ENCODE assay signal across 1 cellular context in the genomic region with DNA sequence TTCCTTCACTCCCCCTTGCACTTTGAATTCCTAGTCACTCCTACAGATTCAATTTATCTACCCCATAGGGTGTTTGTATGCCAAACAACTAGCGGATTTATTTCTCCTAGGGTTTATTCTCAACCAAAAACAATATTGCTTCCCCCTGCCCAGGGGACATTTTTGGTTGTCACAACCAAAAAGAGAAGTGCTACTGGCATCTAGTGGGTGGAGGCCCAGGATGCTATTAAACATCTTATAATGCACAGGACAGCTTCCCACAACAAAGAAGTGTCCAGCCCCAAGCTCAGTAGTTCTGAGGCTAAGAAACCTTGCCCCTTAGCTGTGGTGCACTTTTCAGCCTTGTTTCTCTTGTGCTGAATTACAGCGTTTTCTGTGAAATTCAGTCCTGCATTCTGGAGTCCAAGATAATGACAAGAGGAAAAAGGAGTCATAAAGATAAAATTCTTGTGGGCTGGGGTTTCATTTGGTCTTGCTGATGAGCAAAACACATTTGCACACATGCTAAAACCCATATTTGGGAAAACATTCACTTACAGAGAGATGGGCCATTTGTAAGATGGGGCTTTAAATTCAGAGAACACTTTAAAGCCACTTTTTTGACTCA.
TF ChIP-seq lines count a peak whose summit lies in the region.

No MANE protein-coding gene starts in this region.

TF ChIP-seq in K562, 482 proteins besides CTCF, POLR2A, EP300 and RAD21 (continues in another document):
- TF ChIP-seq GTF2A2 (tag; IDR thresholded peaks at IDR 0.05) (no peak), ZNF780A (CRISPR knock-in tag; IDR thresholded peaks at IDR 0.05) (no peak), STAG1 (CRISPR knock-in tag; IDR thresholded peaks at IDR 0.05; ENCODE audit: borderline replicate concordance) (no peak), PPARD (CRISPR knock-in tag; IDR thresholded peaks at IDR 0.05) (no peak), YBX1 (IDR thresholded peaks at IDR 0.05) (no peak), ZNF766 (CRISPR knock-in tag; conservative IDR thresholded peaks at IDR 0.05) (peak; percentile 71; the same call in 1 of the 2 replicates), STAT5A (IDR thresholded peaks at IDR 0.05; ENCODE audit: borderline replicate concordance, low read length) (peak; percentile 68), TEAD1 (CRISPR knock-in tag; IDR thresholded peaks at IDR 0.05) (peak; percentile 90 to 91), POLR2H (tag; IDR thresholded peaks at IDR 0.05; ENCODE audit: low read depth) (no peak), MTF1 (CRISPR knock-in tag; IDR thresholded peaks at IDR 0.05; ENCODE audit: borderline replicate concordance) (no peak), ARID1B (IDR thresholded peaks at IDR 0.05) (peak; percentile 81), ASH1L (IDR thresholded peaks at IDR 0.05; ENCODE audit: borderline replicate concordance, low read depth, partially characterized antibody) (no peak), NCOR1 (IDR thresholded peaks at IDR 0.05) (peak; percentile 55), ZNF583 (CRISPR knock-in tag; IDR thresholded peaks at IDR 0.05) (no peak), TCF3 (CRISPR knock-in tag; IDR thresholded peaks at IDR 0.05) (peak; percentile 76), ERF (CRISPR knock-in tag; IDR thresholded peaks at IDR 0.05) (no peak), TEAD4 (IDR thresholded peaks at IDR 0.05; ENCODE audit: low read length) (peak; percentile 96), TEAD4 (CRISPR knock-in tag; IDR thresholded peaks at IDR 0.05; ENCODE audit: borderline replicate concordance) (no peak), ZNF165 (CRISPR knock-in tag; IDR thresholded peaks at IDR 0.05; ENCODE audit: borderline replicate concordance) (no peak), ZNF431 (CRISPR knock-in tag; IDR thresholded peaks at IDR 0.05) (no peak), DPF2 (IDR thresholded peaks at IDR 0.05) (no peak; the same call in 1 of the 2 replicates), CBFA2T2 (conservative IDR thresholded peaks at IDR 0.05) (peak; percentile 75), CHCHD3 (CRISPR knock-in tag; IDR thresholded peaks at IDR 0.05) (no peak), CTBP1 (IDR thresholded peaks at IDR 0.05; ENCODE audit: borderline replicate concordance) (no peak), ZNF24 (IDR thresholded peaks at IDR 0.05) (no peak), HMG20B (CRISPR knock-in tag; IDR thresholded peaks at IDR 0.05) (no peak), TFAM (CRISPR knock-in tag; conservative IDR thresholded peaks at IDR 0.05) (no peak), ZKSCAN3 (CRISPR knock-in tag; IDR thresholded peaks at IDR 0.05) (no peak), TAL1 (IDR thresholded peaks at IDR 0.05) (peak; percentile 75), ZNF232 (CRISPR knock-in tag; IDR thresholded peaks at IDR 0.05) (no peak), KLF16 (IDR thresholded peaks at IDR 0.05) (peak; percentile 68), MTA2 (IDR thresholded peaks at IDR 0.05; ENCODE audit: low read depth) (peak; percentile 47; the same call in 1 of the 2 replicates), GATAD2A (IDR thresholded peaks at IDR 0.05) (no peak), ZNF699 (CRISPR knock-in tag; IDR thresholded peaks at IDR 0.05; ENCODE audit: insufficient replicate concordance) (no peak), BRCA1 (IDR thresholded peaks at IDR 0.05) (no peak), BRCA1 (CRISPR knock-in tag; IDR thresholded peaks at IDR 0.05) (no peak), SMARCA5 (IDR thresholded peaks at IDR 0.05) (no peak), NFIC (IDR thresholded peaks at IDR 0.05) (0 out of 2 replicates have a peak, but pooled peaks have one; percentile 18)
- TF ChIP-seq, protein P1, sequence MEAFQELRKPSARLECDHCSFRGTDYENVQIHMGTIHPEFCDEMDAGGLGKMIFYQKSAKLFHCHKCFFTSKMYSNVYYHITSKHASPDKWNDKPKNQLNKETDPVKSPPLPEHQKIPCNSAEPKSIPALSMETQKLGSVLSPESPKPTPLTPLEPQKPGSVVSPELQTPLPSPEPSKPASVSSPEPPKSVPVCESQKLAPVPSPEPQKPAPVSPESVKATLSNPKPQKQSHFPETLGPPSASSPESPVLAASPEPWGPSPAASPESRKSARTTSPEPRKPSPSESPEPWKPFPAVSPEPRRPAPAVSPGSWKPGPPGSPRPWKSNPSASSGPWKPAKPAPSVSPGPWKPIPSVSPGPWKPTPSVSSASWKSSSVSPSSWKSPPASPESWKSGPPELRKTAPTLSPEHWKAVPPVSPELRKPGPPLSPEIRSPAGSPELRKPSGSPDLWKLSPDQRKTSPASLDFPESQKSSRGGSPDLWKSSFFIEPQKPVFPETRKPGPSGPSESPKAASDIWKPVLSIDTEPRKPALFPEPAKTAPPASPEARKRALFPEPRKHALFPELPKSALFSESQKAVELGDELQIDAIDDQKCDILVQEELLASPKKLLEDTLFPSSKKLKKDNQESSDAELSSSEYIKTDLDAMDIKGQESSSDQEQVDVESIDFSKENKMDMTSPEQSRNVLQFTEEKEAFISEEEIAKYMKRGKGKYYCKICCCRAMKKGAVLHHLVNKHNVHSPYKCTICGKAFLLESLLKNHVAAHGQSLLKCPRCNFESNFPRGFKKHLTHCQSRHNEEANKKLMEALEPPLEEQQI (IDR thresholded peaks at IDR 0.05) = no peak
- TF ChIP-seq, protein P2, sequence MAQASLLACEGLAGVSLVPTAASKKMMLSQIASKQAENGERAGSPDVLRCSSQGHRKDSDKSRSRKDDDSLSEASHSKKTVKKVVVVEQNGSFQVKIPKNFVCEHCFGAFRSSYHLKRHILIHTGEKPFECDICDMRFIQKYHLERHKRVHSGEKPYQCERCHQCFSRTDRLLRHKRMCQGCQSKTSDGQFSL (CRISPR knock-in tag; IDR thresholded peaks at IDR 0.05) = no peak
- TF ChIP-seq, protein P2 (tag; IDR thresholded peaks at IDR 0.05) = no peak
- TF ChIP-seq, protein P3, sequence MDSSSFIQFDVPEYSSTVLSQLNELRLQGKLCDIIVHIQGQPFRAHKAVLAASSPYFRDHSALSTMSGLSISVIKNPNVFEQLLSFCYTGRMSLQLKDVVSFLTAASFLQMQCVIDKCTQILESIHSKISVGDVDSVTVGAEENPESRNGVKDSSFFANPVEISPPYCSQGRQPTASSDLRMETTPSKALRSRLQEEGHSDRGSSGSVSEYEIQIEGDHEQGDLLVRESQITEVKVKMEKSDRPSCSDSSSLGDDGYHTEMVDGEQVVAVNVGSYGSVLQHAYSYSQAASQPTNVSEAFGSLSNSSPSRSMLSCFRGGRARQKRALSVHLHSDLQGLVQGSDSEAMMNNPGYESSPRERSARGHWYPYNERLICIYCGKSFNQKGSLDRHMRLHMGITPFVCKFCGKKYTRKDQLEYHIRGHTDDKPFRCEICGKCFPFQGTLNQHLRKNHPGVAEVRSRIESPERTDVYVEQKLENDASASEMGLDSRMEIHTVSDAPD (CRISPR knock-in tag; IDR thresholded peaks at IDR 0.05) = no peak
- TF ChIP-seq, protein P4, sequence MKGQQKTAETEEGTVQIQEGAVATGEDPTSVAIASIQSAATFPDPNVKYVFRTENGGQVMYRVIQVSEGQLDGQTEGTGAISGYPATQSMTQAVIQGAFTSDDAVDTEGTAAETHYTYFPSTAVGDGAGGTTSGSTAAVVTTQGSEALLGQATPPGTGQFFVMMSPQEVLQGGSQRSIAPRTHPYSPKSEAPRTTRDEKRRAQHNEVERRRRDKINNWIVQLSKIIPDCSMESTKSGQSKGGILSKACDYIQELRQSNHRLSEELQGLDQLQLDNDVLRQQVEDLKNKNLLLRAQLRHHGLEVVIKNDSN (CRISPR knock-in tag; IDR thresholded peaks at IDR 0.05) = no peak
- TF ChIP-seq, protein P5, sequence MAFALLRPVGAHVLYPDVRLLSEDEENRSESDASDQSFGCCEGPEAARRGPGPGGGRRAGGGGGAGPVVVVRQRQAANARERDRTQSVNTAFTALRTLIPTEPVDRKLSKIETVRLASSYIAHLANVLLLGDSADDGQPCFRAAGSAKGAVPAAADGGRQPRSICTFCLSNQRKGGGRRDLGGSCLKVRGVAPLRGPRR (CRISPR knock-in tag; IDR thresholded peaks at IDR 0.05) = no peak
- TF ChIP-seq, protein P6, sequence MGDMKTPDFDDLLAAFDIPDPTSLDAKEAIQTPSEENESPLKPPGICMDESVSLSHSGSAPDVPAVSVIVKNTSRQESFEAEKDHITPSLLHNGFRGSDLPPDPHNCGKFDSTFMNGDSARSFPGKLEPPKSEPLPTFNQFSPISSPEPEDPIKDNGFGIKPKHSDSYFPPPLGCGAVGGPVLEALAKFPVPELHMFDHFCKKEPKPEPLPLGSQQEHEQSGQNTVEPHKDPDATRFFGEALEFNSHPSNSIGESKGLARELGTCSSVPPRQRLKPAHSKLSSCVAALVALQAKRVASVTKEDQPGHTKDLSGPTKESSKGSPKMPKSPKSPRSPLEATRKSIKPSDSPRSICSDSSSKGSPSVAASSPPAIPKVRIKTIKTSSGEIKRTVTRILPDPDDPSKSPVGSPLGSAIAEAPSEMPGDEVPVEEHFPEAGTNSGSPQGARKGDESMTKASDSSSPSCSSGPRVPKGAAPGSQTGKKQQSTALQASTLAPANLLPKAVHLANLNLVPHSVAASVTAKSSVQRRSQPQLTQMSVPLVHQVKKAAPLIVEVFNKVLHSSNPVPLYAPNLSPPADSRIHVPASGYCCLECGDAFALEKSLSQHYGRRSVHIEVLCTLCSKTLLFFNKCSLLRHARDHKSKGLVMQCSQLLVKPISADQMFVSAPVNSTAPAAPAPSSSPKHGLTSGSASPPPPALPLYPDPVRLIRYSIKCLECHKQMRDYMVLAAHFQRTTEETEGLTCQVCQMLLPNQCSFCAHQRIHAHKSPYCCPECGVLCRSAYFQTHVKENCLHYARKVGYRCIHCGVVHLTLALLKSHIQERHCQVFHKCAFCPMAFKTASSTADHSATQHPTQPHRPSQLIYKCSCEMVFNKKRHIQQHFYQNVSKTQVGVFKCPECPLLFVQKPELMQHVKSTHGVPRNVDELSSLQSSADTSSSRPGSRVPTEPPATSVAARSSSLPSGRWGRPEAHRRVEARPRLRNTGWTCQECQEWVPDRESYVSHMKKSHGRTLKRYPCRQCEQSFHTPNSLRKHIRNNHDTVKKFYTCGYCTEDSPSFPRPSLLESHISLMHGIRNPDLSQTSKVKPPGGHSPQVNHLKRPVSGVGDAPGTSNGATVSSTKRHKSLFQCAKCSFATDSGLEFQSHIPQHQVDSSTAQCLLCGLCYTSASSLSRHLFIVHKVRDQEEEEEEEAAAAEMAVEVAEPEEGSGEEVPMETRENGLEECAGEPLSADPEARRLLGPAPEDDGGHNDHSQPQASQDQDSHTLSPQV (IDR thresholded peaks at IDR 0.05) = no peak
- TF ChIP-seq, protein P7, sequence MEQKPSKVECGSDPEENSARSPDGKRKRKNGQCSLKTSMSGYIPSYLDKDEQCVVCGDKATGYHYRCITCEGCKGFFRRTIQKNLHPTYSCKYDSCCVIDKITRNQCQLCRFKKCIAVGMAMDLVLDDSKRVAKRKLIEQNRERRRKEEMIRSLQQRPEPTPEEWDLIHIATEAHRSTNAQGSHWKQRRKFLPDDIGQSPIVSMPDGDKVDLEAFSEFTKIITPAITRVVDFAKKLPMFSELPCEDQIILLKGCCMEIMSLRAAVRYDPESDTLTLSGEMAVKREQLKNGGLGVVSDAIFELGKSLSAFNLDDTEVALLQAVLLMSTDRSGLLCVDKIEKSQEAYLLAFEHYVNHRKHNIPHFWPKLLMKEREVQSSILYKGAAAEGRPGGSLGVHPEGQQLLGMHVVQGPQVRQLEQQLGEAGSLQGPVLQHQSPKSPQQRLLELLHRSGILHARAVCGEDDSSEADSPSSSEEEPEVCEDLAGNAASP (IDR thresholded peaks at IDR 0.05) = no peak
- TF ChIP-seq, protein P8, sequence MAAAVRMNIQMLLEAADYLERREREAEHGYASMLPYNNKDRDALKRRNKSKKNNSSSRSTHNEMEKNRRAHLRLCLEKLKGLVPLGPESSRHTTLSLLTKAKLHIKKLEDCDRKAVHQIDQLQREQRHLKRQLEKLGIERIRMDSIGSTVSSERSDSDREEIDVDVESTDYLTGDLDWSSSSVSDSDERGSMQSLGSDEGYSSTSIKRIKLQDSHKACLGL (CRISPR knock-in tag; IDR thresholded peaks at IDR 0.05; ENCODE audit: borderline replicate concordance, poor library complexity, severe bottlenecking) = no peak
- TF ChIP-seq, protein P9, sequence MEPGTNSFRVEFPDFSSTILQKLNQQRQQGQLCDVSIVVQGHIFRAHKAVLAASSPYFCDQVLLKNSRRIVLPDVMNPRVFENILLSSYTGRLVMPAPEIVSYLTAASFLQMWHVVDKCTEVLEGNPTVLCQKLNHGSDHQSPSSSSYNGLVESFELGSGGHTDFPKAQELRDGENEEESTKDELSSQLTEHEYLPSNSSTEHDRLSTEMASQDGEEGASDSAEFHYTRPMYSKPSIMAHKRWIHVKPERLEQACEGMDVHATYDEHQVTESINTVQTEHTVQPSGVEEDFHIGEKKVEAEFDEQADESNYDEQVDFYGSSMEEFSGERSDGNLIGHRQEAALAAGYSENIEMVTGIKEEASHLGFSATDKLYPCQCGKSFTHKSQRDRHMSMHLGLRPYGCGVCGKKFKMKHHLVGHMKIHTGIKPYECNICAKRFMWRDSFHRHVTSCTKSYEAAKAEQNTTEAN (CRISPR knock-in tag; IDR thresholded peaks at IDR 0.05) = no peak
- TF ChIP-seq, protein P10, sequence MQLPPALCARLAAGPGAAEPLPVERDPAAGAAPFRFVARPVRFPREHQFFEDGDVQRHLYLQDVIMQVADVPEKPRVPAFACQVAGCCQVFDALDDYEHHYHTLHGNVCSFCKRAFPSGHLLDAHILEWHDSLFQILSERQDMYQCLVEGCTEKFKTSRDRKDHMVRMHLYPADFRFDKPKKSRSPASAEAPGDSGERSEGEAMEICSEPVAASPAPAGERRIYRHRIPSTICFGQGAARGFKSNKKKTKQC (CRISPR knock-in tag; IDR thresholded peaks at IDR 0.05) = no peak
- TF ChIP-seq, protein P11, sequence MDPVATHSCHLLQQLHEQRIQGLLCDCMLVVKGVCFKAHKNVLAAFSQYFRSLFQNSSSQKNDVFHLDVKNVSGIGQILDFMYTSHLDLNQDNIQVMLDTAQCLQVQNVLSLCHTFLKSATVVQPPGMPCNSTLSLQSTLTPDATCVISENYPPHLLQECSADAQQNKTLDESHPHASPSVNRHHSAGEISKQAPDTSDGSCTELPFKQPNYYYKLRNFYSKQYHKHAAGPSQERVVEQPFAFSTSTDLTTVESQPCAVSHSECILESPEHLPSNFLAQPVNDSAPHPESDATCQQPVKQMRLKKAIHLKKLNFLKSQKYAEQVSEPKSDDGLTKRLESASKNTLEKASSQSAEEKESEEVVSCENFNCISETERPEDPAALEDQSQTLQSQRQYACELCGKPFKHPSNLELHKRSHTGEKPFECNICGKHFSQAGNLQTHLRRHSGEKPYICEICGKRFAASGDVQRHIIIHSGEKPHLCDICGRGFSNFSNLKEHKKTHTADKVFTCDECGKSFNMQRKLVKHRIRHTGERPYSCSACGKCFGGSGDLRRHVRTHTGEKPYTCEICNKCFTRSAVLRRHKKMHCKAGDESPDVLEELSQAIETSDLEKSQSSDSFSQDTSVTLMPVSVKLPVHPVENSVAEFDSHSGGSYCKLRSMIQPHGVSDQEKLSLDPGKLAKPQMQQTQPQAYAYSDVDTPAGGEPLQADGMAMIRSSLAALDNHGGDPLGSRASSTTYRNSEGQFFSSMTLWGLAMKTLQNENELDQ (CRISPR knock-in tag; IDR thresholded peaks at IDR 0.05; ENCODE audit: borderline replicate concordance) = no peak
